In the genomic region with DNA sequence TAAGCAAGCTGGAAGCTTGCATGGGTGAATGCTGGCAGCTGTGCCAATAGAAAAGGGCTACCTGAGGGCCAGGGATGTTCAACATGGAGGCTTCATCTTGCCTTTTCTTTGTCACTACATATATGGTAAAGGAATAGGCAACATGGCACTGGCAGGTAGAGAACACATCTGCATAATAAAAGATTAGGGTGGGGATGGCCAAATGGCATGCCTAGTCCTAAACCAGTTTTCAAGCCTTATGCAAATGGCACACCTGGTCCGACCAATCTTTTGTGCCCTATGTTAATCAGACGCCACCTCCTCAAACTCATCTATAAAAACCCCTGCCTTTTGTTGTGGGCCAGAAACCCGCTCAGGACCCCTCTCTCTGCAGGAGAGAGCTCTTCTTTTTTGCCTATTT, we compare ENCODE assay signal across 27 cellular contexts.
A peak's percentile ranks its signal among the peaks of the same experiment; 100 is the strongest.
DNase-seq lines count a peak whose midpoint lies in the region; ATAC-seq, FAIRE-seq and TF ChIP-seq lines count a peak whose summit lies in the region.
"Had no signal": no experiment of that assay in that cellular context is flagged by ENCODE, and none has a peak within 500 bp of the region (broad histone marks: within the 10 kb centered on the region; RNA-seq: fewer than 3 reads in every experiment).

No MANE protein-coding gene starts in this region.

- peak; percentile 48 for FAIRE-seq in H1 (lab: Jason Lieb, UNC)
- FAIRE-seq: A204.1, GM12878, GM18507 had no signal

- peaks cover 40 to 42% of the 10 kb centered on the region in 2 experiments for H3K4me1 Mint-ChIP-seq in H9
- H3K4me1 Mint-ChIP-seq: CD14-positive monocyte; CD4-positive, alpha-beta memory T cell; CD4-positive, CD25-positive, alpha-beta regulatory T cell; CD8-positive, alpha-beta memory T cell had no signal

- H3K4me2 ChIP-seq in H9 (ENCODE audit: insufficient read depth, insufficient read length, low read length), result no peak overlapping the region
- no peak overlapping the region for H3K4me2 ChIP-seq in H1 (ENCODE audit: insufficient read depth in 1 of 2, low read depth in 2 of 2, low read length in 2 of 2)
- H3K4me2 ChIP-seq: BLaER1 had no signal

- POLR2A ChIA-PET in H1 (lab: Charles Lee; ENCODE audit: partially characterized antibody), result interaction anchor here (1.2 to 3.4 kb wide), 2 partner anchors 27 to 39 kb away, joined by 5 to 15 read pairs; no protein-coding TSS in a partner anchor

- peak overlapping the region in 1 of 3 experiments; percentile 48; a peak in 1 of 7 replicates for H3K27ac Mint-ChIP-seq in H9
- H3K27ac Mint-ChIP-seq: CD14-positive monocyte; CD4-positive, CD25-positive, alpha-beta regulatory T cell; CD8-positive, alpha-beta memory T cell had no signal

- no peak overlapping the region for H2AFZ ChIP-seq in H9 (ENCODE audit: low read length)
- H2AFZ ChIP-seq in H1 (ENCODE audit: low read length), result no peak overlapping the region

- no peaks in the 10 kb centered on the region for H3K27me3 ChIP-seq in H9 (ENCODE audit: insufficient read depth, low read length)
- H3K27me3 ChIP-seq in H1 (replicated peaks in 1 of 4; ENCODE audit: control insufficient read depth in 3 of 4, extremely low read depth in 1 of 4, insufficient read depth in 3 of 4, low read length in 3 of 4), result no peaks in the 10 kb centered on the region
- no peaks in the 10 kb centered on the region for H3K27me3 ChIP-seq in upper lobe of left lung
- H3K27me3 ChIP-seq: BE2C, BLaER1 had no signal

- H2BK15ac ChIP-seq in H9 (ENCODE audit: low read depth, low read length) (no peak overlapping the region), H1 (ENCODE audit: low read length) (no peak overlapping the region)

- H3K79me1 ChIP-seq in H9 (ENCODE audit: insufficient read depth, low read depth, low read length, poor library complexity, severe bottlenecking) (no peaks in the 10 kb centered on the region), H1 (ENCODE audit: low read depth, low read length) (no peaks in the 10 kb centered on the region)

- H3K27me3 Mint-ChIP-seq in H9 (ENCODE audit: low read depth), result peaks cover 3% of the 10 kb centered on the region; the same call in 1 of the 2 replicates

- DNase-seq in H9 (peak; percentile 53), H1 (ENCODE audit: low read depth in 1 of 2, low spot score in 2 of 2) (no peak), iPS DF 19.7 (ENCODE audit: low read depth, low spot score) (peak; percentile 35), LoVo (ENCODE audit: low spot score) (no peak), head of caudate nucleus (no peak), MV-4-11 (lab: John Stamatoyannopoulos, UW) (no peak), upper lobe of left lung (no peak)
- DNase-seq: 8988T; ACHN; BE2C; C1 segment of cervical spinal cord; CD4-positive, alpha-beta memory T cell; CD4-positive, CD25-positive, alpha-beta regulatory T cell; CD8-positive, alpha-beta memory T cell; COR-L47; DMS 273 treated with DMSO at 0.1 percent for 48 hours; DMS153; DMS53; DMS79; DND-41; EL; GDM1 had no signal

- CTCF ChIA-PET in H1 (lab: Charles Lee; ENCODE audit: partially characterized antibody), result interaction anchor here (0.7 to 1.3 kb wide), 3 partner anchors 12 to 27 kb away, joined by 3 read pairs; no protein-coding TSS in a partner anchor

- H4K91ac ChIP-seq in H9 (ENCODE audit: insufficient read length, low read depth, low read length) (no peak overlapping the region), H1 (replicated peaks; ENCODE audit: insufficient read length, low read length) (no peak overlapping the region)

- intact Hi-C loops in head of caudate nucleus (cut with DNase I), result no loop called here

- no peak overlapping the region for H3T11ph ChIP-seq in H9 (ENCODE audit: low read length)

- no peaks in the 10 kb centered on the region for H3K23me2 ChIP-seq in H9 (ENCODE audit: insufficient read length, low read depth, low read length, poor library complexity, severe bottlenecking)
- no peaks in the 10 kb centered on the region for H3K23me2 ChIP-seq in H1 (ENCODE audit: low read depth, low read length)

- no peak for TF ChIP-seq RAD21 in H1 (IDR thresholded peaks at IDR 0.05 in 1 of 2, conservative IDR thresholded peaks at IDR 0.05 in 1 of 2; ENCODE audit: low read depth in 2 of 2, low read length in 2 of 2)

- peaks cover 0 to 6% (median 3%) of the 10 kb centered on the region in 3 experiments; a peak in 5 of 7 replicates for H3K36me3 Mint-ChIP-seq in H9 (ENCODE audit: insufficient read depth in 1 of 3, low read depth in 3 of 3)
- H3K36me3 Mint-ChIP-seq: CD14-positive monocyte; CD4-positive, alpha-beta memory T cell; CD4-positive, CD25-positive, alpha-beta regulatory T cell; CD8-positive, alpha-beta memory T cell had no signal

- H3K18ac ChIP-seq in H9 (ENCODE audit: insufficient read length, low read depth, low read length) (no peak overlapping the region), H1 (ENCODE audit: extremely low read depth, low read length) (no peak overlapping the region)

- H3K4me3 ChIP-seq in H1 (ENCODE audit: extremely low read depth in 1 of 4, insufficient read depth in 2 of 4, low read depth in 3 of 4, low read length in 4 of 4) (no peak overlapping the region), upper lobe of left lung (no peak overlapping the region)
- H3K4me3 ChIP-seq: BLaER1, GM12878 had no signal

- no peak overlapping the region for H3K4me3 Mint-ChIP-seq in H9
- H3K4me3 Mint-ChIP-seq: CD14-positive monocyte; CD4-positive, alpha-beta memory T cell; CD4-positive, CD25-positive, alpha-beta regulatory T cell; CD8-positive, alpha-beta memory T cell had no signal

- H3K23ac ChIP-seq in H9 (ENCODE audit: insufficient read length, low read depth, low read length), result no peak overlapping the region
- H3K23ac ChIP-seq in H1 (ENCODE audit: insufficient read length), result no peak overlapping the region

- H3K9ac ChIP-seq in H9 (ENCODE audit: extremely low read depth, insufficient read length, low read length), result no peak overlapping the region
- no peak overlapping the region for H3K9ac ChIP-seq in H1 (replicated peaks in 1 of 4; ENCODE audit: extremely low read depth in 1 of 4, low read depth in 3 of 4, low read length in 3 of 4)
- H3K9ac ChIP-seq: BLaER1 had no signal

- H3K4me1 ChIP-seq in H9 (ENCODE audit: insufficient read depth, low read length) (peaks cover 24% of the 10 kb centered on the region), H1 (replicated peaks in 1 of 4; ENCODE audit: control insufficient read depth in 3 of 4, insufficient read depth in 4 of 4, low read length in 3 of 4) (peaks cover 4 to 17% (median 9%) of the 10 kb centered on the region in 4 experiments; a peak in 6 of 7 replicates), upper lobe of left lung (no peaks in the 10 kb centered on the region)
- H3K4me1 ChIP-seq: BE2C had no signal

- no peak overlapping the region for H2BK5ac ChIP-seq in H9 (ENCODE audit: insufficient read length, low read length)
- H2BK5ac ChIP-seq in H1 (ENCODE audit: low read depth, low read length), result no peak overlapping the region

- H3K9me3 ChIP-seq in H9 (ENCODE audit: control insufficient read depth, low read depth, low read length) (no peaks in the 10 kb centered on the region), H1 (ENCODE audit: insufficient read depth in 2 of 2, low read depth in 1 of 2, low read length in 1 of 2) (peaks cover 8 to 9% of the 10 kb centered on the region in 2 experiments), upper lobe of left lung (no peaks in the 10 kb centered on the region)
- H3K9me3 ChIP-seq: BE2C had no signal

- TF ChIP-seq EP300 in H1 (IDR thresholded peaks at IDR 0.05; ENCODE audit: borderline replicate concordance in 1 of 2, low read depth in 2 of 2, low read length in 2 of 2) (no peak), upper lobe of left lung (IDR thresholded peaks at IDR 0.05) (no peak)

- TF ChIP-seq CTCF in H9 (conservative IDR thresholded peaks at IDR 0.05) (no peak), H1 (IDR thresholded peaks at IDR 0.05; ENCODE audit: control extremely low read depth in 1 of 3, insufficient read depth in 1 of 3, low read depth in 1 of 3, low read length in 3 of 3) (no peak), upper lobe of left lung (IDR thresholded peaks at IDR 0.05) (no peak)

- no peak overlapping the region for H2BK120ac ChIP-seq in H9 (ENCODE audit: low read depth, low read length, poor library complexity, severe bottlenecking)
- no peak overlapping the region for H2BK120ac ChIP-seq in H1 (replicated peaks; ENCODE audit: low read depth, low read length)

- H2AK5ac ChIP-seq in H9 (ENCODE audit: insufficient read length, low read length) (no peak overlapping the region), H1 (ENCODE audit: low read depth, low read length) (no peak overlapping the region)

- H2BK20ac ChIP-seq in H9 (ENCODE audit: low read depth, low read length, poor library complexity, severe bottlenecking), result no peak overlapping the region
- H2BK20ac ChIP-seq in H1 (ENCODE audit: low read length), result peak overlapping the region; percentile 55; the same call in 1 of the 2 replicates

- H2BK12ac ChIP-seq in H9 (ENCODE audit: insufficient read length, low read depth, low read length), result no peak overlapping the region
- H2BK12ac ChIP-seq in H1 (ENCODE audit: low read depth, low read length), result no peak overlapping the region

- H3K27ac ChIP-seq in H9 (ENCODE audit: insufficient read length, low read depth, low read length) (no peak overlapping the region), H1 (ENCODE audit: low read depth, low read length) (no peak overlapping the region), upper lobe of left lung (no peak overlapping the region)
- H3K27ac ChIP-seq: BLaER1 had no signal

- H3K56ac ChIP-seq in H9 (ENCODE audit: insufficient read length, low read depth, low read length) (no peak overlapping the region), H1 (replicated peaks; ENCODE audit: insufficient read length, low read depth, low read length) (no peak overlapping the region)

- H4K8ac ChIP-seq in H9 (replicated peaks; ENCODE audit: insufficient read length, low read depth, low read length), result no peak overlapping the region
- no peak overlapping the region for H4K8ac ChIP-seq in H1 (ENCODE audit: extremely low read depth, insufficient read depth, low read length)

- H4K20me1 ChIP-seq in H9 (ENCODE audit: control insufficient read depth, insufficient read depth, insufficient read length), result no peaks in the 10 kb centered on the region
- no peaks in the 10 kb centered on the region for H4K20me1 ChIP-seq in H1 (replicated peaks in 1 of 2; ENCODE audit: control insufficient read depth in 1 of 2, insufficient read depth in 2 of 2, low read length in 2 of 2)
- H4K20me1 ChIP-seq: BLaER1 had no signal

- WGBS in H9 (ENCODE audit: extremely low coverage, insufficient read length, low lambda C conversion rate), result no CpG with 5 or more reads among the region's 3 CpGs
- WGBS in H1 (ENCODE audit: extremely low coverage in 1 of 2, insufficient coverage in 1 of 2, insufficient read length in 1 of 2, insufficient replicate concordance in 2 of 2, low coverage in 1 of 2, low lambda C conversion rate in 2 of 2, missing lambda C conversion rate in 1 of 2), 2 experiments, result 83% methylated on average over 3 of the region's 3 CpGs; no CpG with 5 or more reads in 1 of the 2 experiments
- 84 to 87% methylated on average over 3 of the region's 3 CpGs for WGBS in upper lobe of left lung, 2 donors

- no peak for TF ChIP-seq POLR2A in H1 (IDR thresholded peaks at IDR 0.05; ENCODE audit: control extremely low read depth in 1 of 2, low read depth in 2 of 2, low read length in 2 of 2)
- TF ChIP-seq POLR2A in upper lobe of left lung (IDR thresholded peaks at IDR 0.05), result no peak

- H3K4ac ChIP-seq in H9 (ENCODE audit: low read depth, low read length) (no peak overlapping the region), H1 (replicated peaks; ENCODE audit: insufficient read length, low read depth, low read length) (no peak overlapping the region)

- H3K79me2 ChIP-seq in H9 (ENCODE audit: insufficient read depth, low read length), result no peaks in the 10 kb centered on the region
- H3K79me2 ChIP-seq in H1 (ENCODE audit: control insufficient read depth in 1 of 2, insufficient read depth in 2 of 2, low read length in 2 of 2), result no peaks in the 10 kb centered on the region

- H3K9me3 Mint-ChIP-seq in H9, result peaks cover 3% of the 10 kb centered on the region in 2 experiments
- H3K9me3 Mint-ChIP-seq: CD4-positive, alpha-beta memory T cell; CD8-positive, alpha-beta memory T cell had no signal

- no peak for ATAC-seq in upper lobe of left lung (ENCODE audit: low FRiP score in 2 of 2)
- ATAC-seq: GM12878 had no signal

- H3K14ac ChIP-seq in H9 (ENCODE audit: insufficient read depth, low read length) (no peak overlapping the region), H1 (ENCODE audit: insufficient read length) (no peak overlapping the region)

- H4K5ac ChIP-seq in H9 (ENCODE audit: insufficient read length, low read depth, low read length) (no peak overlapping the region), H1 (ENCODE audit: insufficient read length, low read depth, low read length) (no peak overlapping the region)

- H3K36me3 ChIP-seq in H1 (ENCODE audit: control insufficient read depth in 2 of 4, insufficient read depth in 4 of 4, low read length in 3 of 4) (no peaks in the 10 kb centered on the region), upper lobe of left lung (no peaks in the 10 kb centered on the region)
- H3K36me3 ChIP-seq: BE2C, BLaER1 had no signal

Comparison
In these comparisons a context has a peak if more than half of its experiments do, and no peak if none do; other contexts are left out.
1. DNase-seq: peak in H9 (single experiment) and iPS DF 19.7 (single experiment); none in H1 (0 of 2), LoVo (single experiment), head of caudate nucleus (0 of 42), MV-4-11 (single experiment) and upper lobe of left lung (0 of 2).